ENCODE assay signal across 11 cellular contexts in the genomic region with DNA sequence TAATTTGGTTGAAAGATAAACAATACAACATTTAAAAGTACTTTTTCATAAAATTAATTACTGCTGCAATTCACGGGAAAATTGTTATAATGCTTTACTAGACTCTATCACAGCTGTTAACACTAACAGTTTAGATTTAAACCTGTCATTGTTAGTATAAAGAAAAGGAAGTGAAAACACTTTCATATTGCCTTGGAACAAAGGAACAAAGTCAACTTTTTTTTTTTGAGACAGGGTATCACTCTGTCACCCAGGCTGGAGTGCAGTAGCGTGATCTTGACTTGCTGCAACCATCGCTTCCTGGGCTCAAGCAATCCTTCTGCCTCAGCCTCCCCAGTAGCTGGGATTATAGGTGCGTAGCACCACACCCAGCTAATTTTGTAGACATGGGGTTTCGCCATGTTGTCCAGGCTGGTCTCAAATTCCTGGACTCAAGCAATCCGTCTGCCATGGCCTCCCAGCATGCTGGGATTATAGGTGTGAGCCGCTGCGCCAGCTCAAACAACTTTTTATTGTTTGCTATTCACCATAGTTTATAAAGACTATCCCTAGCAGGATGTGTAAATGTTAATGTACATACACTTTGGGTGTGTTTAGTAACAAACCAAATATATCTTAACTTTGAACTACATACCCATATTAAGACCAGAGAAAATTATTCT. TPM values are rescaled to one million over a fixed set of nuclear protein-coding genes. Genes with fewer than 3 reads are reported as not detected.
DNase-seq lines count a peak whose midpoint lies in the region; ATAC-seq, FAIRE-seq and TF ChIP-seq lines count a peak whose summit lies in the region.
"Had no signal": no experiment of that assay in that cellular context is flagged by ENCODE, and none has a peak within 500 bp of the region (broad histone marks: within the 10 kb centered on the region; RNA-seq: fewer than 3 reads in every experiment).

No MANE protein-coding gene starts in this region.

- H3K27me3 ChIP-seq in ovary, result no peaks in the 10 kb centered on the region

- H3K36me3 Mint-ChIP-seq in stimulated activated naive B cell treated with anti-CD40 and anti-IgM and Interleukin-4, amounts not matched to agents 10 μg/mL and 1 μg/mL and 100 μg/mL, for 72 hours, result peaks cover 7 to 8% of the 10 kb centered on the region in 2 donors

- TF ChIP-seq POLR2A in ovary (IDR thresholded peaks at IDR 0.05), result no peak

- H3K4me3 Mint-ChIP-seq in stimulated activated naive B cell treated with anti-CD40 and anti-IgM and Interleukin-4, amounts not matched to agents 10 μg/mL and 1 μg/mL and 100 μg/mL, for 72 hours, result no peak overlapping the region

- no peak for TF ChIP-seq CTCF in ovary (IDR thresholded peaks at IDR 0.05)

- H3K4me3 ChIP-seq in ovary, result no peak overlapping the region
- H3K4me3 ChIP-seq: skin epidermis had no signal

- no peak overlapping the region for H3K27ac ChIP-seq in ovary
- H3K27ac ChIP-seq: skin epidermis had no signal

- no peak for TF ChIP-seq EP300 in ovary (IDR thresholded peaks at IDR 0.05)

- H3K27me3 Mint-ChIP-seq in stimulated activated naive B cell treated with anti-CD40 and anti-IgM and Interleukin-4, amounts not matched to agents 10 μg/mL and 1 μg/mL and 100 μg/mL, for 72 hours, result no peaks in the 10 kb centered on the region

- H3K4me1 ChIP-seq in ovary (ENCODE audit: insufficient read depth), result no peaks in the 10 kb centered on the region

- H3K4me1 Mint-ChIP-seq in stimulated activated naive B cell treated with anti-CD40 and anti-IgM and Interleukin-4, amounts not matched to agents 10 μg/mL and 1 μg/mL and 100 μg/mL, for 72 hours, result peaks cover 0 to 8% of the 10 kb centered on the region in 2 donors

- peak; percentile 89 for ATAC-seq in HG02678 (IDR thresholded peaks at IDR 0.05; ENCODE audit: unreplicated experiment)
- ATAC-seq in HG03432 (IDR thresholded peaks at IDR 0.05; ENCODE audit: unreplicated experiment), result peak; percentile 80
- ATAC-seq in stimulated activated naive B cell treated with anti-CD40 and anti-IgM and Interleukin-4, amounts not matched to agents 10 μg/mL and 1 μg/mL and 100 μg/mL, for 72 hours (replicated peaks), result peak; percentile 90 to 93
- no peak for ATAC-seq in GM19328 (IDR thresholded peaks at IDR 0.05; ENCODE audit: unreplicated experiment)
- ATAC-seq: activated naive CD4-positive, alpha-beta T cell treated with anti-CD3 and anti-CD28 coated beads, Interleukin-2, amount 50 U/mL, for 72 hours had no signal

- no peaks in the 10 kb centered on the region for H3K9me3 Mint-ChIP-seq in stimulated activated naive B cell treated with anti-CD40 and anti-IgM and Interleukin-4, amounts not matched to agents 10 μg/mL and 1 μg/mL and 100 μg/mL, for 72 hours

- 96 to 97% (median 97%) methylated on average over 8 of the region's 8 CpGs for WGBS in ovary, 3 donors

- DNase-seq in GM19239 (ENCODE audit: insufficient read length, low spot score) (no peak), cerebellum (ENCODE audit: low spot score) (no peak), ovary (no peak)
- DNase-seq in stimulated activated naive B cell treated with anti-CD40 and anti-IgM and Interleukin-4, amounts not matched to agents 10 μg/mL and 1 μg/mL and 100 μg/mL, for 72 hours, result no peak
- DNase-seq: central memory CD4-positive, alpha-beta T cell; T1000 had no signal

- no peaks in the 10 kb centered on the region for H3K36me3 ChIP-seq in ovary

- H3K9me3 ChIP-seq in ovary, result no peaks in the 10 kb centered on the region

- intact Hi-C loops in ovary (cut with DNase I), result no loop called here

- peak; percentile 28 for FAIRE-seq in GM19239 (lab: Jason Lieb, UNC)

- no peak overlapping the region for H3K27ac Mint-ChIP-seq in stimulated activated naive B cell treated with anti-CD40 and anti-IgM and Interleukin-4, amounts not matched to agents 10 μg/mL and 1 μg/mL and 100 μg/mL, for 72 hours
- H3K27ac Mint-ChIP-seq: activated naive CD4-positive, alpha-beta T cell treated with anti-CD3 and anti-CD28 coated beads, Interleukin-2, amount 50 U/mL, for 72 hours had no signal

RNA-seq across cellular contexts. Expression of gene SLC35A1, which starts 22.1 kb away (rescaled TPM):
- total RNA-seq in cerebellum (17.0 TPM), ovary (10 to 100 TPM; 16.6 to 24.6 (median 21.2) TPM)
- 10 to 100 TPM; 21.8 to 23.6 TPM for polyA plus RNA-seq in ovary
